In genomic region chr16:87966685-87967185, GRCh38 we compare ENCODE assay signal across 12 cellular contexts. TPM values are rescaled to one million over a fixed set of nuclear protein-coding genes. Genes with fewer than 3 reads are reported as not detected.
A peak's percentile ranks its signal among the peaks of the same experiment; 100 is the strongest.
DNase-seq lines count a peak whose midpoint lies in the region; ATAC-seq, FAIRE-seq and TF ChIP-seq lines count a peak whose summit lies in the region.
"Had no signal": no experiment of that assay in that cellular context is flagged by ENCODE, and none has a peak within 500 bp of the region (broad histone marks: within the 10 kb centered on the region; RNA-seq: fewer than 3 reads in every experiment).

No MANE protein-coding gene starts in this region.

- POLR2A ChIA-PET in activated CD4-positive, alpha-beta T cell treated with anti-CD3 and anti-CD28 coated beads, Interleukin-2, amount 10 ng/mL, durations not matched to agents 7 days and 5 days (lab: Charles Lee), result no interaction called here

- DNase-seq in activated CD4-positive, alpha-beta T cell treated with anti-CD3 and anti-CD28 coated beads, Interleukin-2, amount 10 ng/mL, durations not matched to agents 7 days and 5 days, result no peak
- DNase-seq in activated CD4-positive, alpha-beta T cell treated with anti-CD3 and anti-CD28 coated beads for 48 hours, result no peak
- DNase-seq in chondrocyte (ENCODE audit: low spot score) (no peak), memory B cell (ENCODE audit: low spot score in 2 of 2) (no peak), tibial artery (peak in 1 of 2 donors; percentile 76), RPMI8226 (no peak), GM19239 (ENCODE audit: insufficient read length, low spot score) (no peak), inferior parietal cortex (ENCODE audit: extremely low spot score) (no peak)
- DNase-seq: ACHN; stimulated activated CD4-positive, alpha-beta T cell treated with anti-CD3 and anti-CD28 coated beads, Interleukin-4, amount 100 ng/mL, for 24 hours; T1000 had no signal

- no peak for ATAC-seq in memory B cell (ENCODE audit: low read depth)

- peaks cover 2 to 7% (median 4%) of the 10 kb centered on the region in 3 donors for H3K9me3 ChIP-seq in tibial artery

- H3K4me3 ChIP-seq in tibial artery, result peak overlapping the region; percentile 23 to 29

- peaks cover 0 to 4% (median 0%) of the 10 kb centered on the region in 3 donors for H3K36me3 ChIP-seq in tibial artery

- no peak for FAIRE-seq in GM19239 (lab: Jason Lieb, UNC)

- CTCF ChIA-PET in activated CD4-positive, alpha-beta T cell treated with anti-CD3 and anti-CD28 coated beads, Interleukin-2, amount 10 ng/mL, durations not matched to agents 7 days and 5 days (lab: Charles Lee), result interaction anchor here (1.1 kb wide), 1 partner anchor 10 kb away, joined by 4 read pairs; no protein-coding TSS in a partner anchor

- TF ChIP-seq CTCF in chondrocyte (IDR thresholded peaks at IDR 0.05) (no peak), tibial artery (IDR thresholded peaks at IDR 0.05) (no peak)

- peak overlapping the region; percentile 76 to 92 for H3K27ac ChIP-seq in tibial artery

- H3K4me3 Mint-ChIP-seq in activated CD4-positive, alpha-beta T cell treated with anti-CD3 and anti-CD28 coated beads, Interleukin-2, amount 10 ng/mL, durations not matched to agents 7 days and 5 days, result peak overlapping the region; percentile 36
- H3K4me3 Mint-ChIP-seq in chondrocyte (ENCODE audit: unreplicated experiment) (no peak overlapping the region), memory B cell (peak overlapping the region; percentile 41)

- peaks cover 3 to 37% (median 23%) of the 10 kb centered on the region in 4 donors for H3K4me1 ChIP-seq in tibial artery

- H3K4me1 Mint-ChIP-seq in activated CD4-positive, alpha-beta T cell treated with anti-CD3 and anti-CD28 coated beads, Interleukin-2, amount 10 ng/mL, durations not matched to agents 7 days and 5 days, result peaks cover 53% of the 10 kb centered on the region
- peaks cover 35% of the 10 kb centered on the region for H3K4me1 Mint-ChIP-seq in chondrocyte (ENCODE audit: low read depth)
- H3K4me1 Mint-ChIP-seq in memory B cell, result peaks cover 44% of the 10 kb centered on the region

- no peaks in the 10 kb centered on the region for H3K27me3 Mint-ChIP-seq in activated CD4-positive, alpha-beta T cell treated with anti-CD3 and anti-CD28 coated beads, Interleukin-2, amount 10 ng/mL, durations not matched to agents 7 days and 5 days
- H3K27me3 Mint-ChIP-seq in chondrocyte (ENCODE audit: low read depth), result no peaks in the 10 kb centered on the region
- no peaks in the 10 kb centered on the region for H3K27me3 Mint-ChIP-seq in memory B cell

- H3K36me3 Mint-ChIP-seq in activated CD4-positive, alpha-beta T cell treated with anti-CD3 and anti-CD28 coated beads, Interleukin-2, amount 10 ng/mL, durations not matched to agents 7 days and 5 days (ENCODE audit: low read depth), result peaks cover 24% of the 10 kb centered on the region
- H3K36me3 Mint-ChIP-seq in chondrocyte (ENCODE audit: low read depth) (peaks cover 9% of the 10 kb centered on the region), memory B cell (peaks cover 27% of the 10 kb centered on the region)

- intact Hi-C loops in tibial artery (cut with DNase I; ENCODE audit: low total_unique reads), result no loop called here

- H3K9me3 Mint-ChIP-seq in activated CD4-positive, alpha-beta T cell treated with anti-CD3 and anti-CD28 coated beads, Interleukin-2, amount 10 ng/mL, durations not matched to agents 7 days and 5 days, result peaks cover 13% of the 10 kb centered on the region
- H3K9me3 Mint-ChIP-seq in chondrocyte (ENCODE audit: low read depth), result peaks cover 9% of the 10 kb centered on the region
- peaks cover 8% of the 10 kb centered on the region for H3K9me3 Mint-ChIP-seq in memory B cell

- peak overlapping the region; percentile 57 for H3K27ac Mint-ChIP-seq in activated CD4-positive, alpha-beta T cell treated with anti-CD3 and anti-CD28 coated beads, Interleukin-2, amount 10 ng/mL, durations not matched to agents 7 days and 5 days
- peak overlapping the region; percentile 57 for H3K27ac Mint-ChIP-seq in chondrocyte (ENCODE audit: unreplicated experiment)
- H3K27ac Mint-ChIP-seq in memory B cell, result peak overlapping the region; percentile 62

- H3K27me3 ChIP-seq in tibial artery, result no peaks in the 10 kb centered on the region

RNA-seq across cellular contexts. Expression of gene BANP, which starts 15.5 kb away (rescaled TPM):
- 10 to 100 TPM; 43.2 to 45.5 TPM for total RNA-seq in activated CD4-positive, alpha-beta T cell treated with anti-CD3 and anti-CD28 coated beads, Interleukin-2, amount 10 ng/mL, durations not matched to agents 7 days and 5 days
- 15.0 to 19.3 TPM (median 16.7 TPM) in 3 replicates for total RNA-seq in chondrocyte

RNA-seq across cellular contexts. Expression of gene CA5A, which starts 30.4 kb away (rescaled TPM):
- total RNA-seq in activated CD4-positive, alpha-beta T cell treated with anti-CD3 and anti-CD28 coated beads, Interleukin-2, amount 10 ng/mL, durations not matched to agents 7 days and 5 days, result not detected
- not detected in 3 replicates for total RNA-seq in chondrocyte
- total RNA-seq: fibroblast of villous mesenchyme had no signal
